16 cellular contexts compared by ENCODE assay signal in the genomic region with DNA sequence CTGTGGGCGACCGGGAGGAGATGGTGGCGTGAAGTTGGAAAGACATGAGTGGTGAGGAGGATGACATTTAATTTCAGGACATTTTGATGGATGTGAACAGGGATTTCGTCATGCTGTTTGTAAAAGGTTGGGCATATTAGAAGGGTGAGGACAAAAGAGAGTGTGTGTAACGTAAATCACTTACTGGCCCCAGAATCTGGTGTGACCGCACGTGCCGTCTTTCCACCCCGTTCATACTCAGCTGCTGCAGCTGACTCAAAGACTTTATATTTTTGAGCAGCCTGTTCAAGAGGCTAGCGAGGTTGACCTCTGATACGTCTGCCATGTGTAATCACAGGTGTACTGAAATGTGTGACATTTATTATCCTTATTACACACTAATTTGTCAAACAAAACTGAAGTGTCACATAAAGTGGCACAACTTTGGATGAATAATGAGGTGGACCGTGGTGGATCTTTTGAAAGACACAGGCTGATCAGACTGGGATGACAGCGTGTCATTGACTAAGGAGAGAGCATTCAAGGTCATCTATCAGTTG.
DNase-seq lines count a peak whose midpoint lies in the region; ATAC-seq, FAIRE-seq and TF ChIP-seq lines count a peak whose summit lies in the region.
"Had no signal": no experiment of that assay in that cellular context is flagged by ENCODE, and none has a peak within 500 bp of the region (broad histone marks: within the 10 kb centered on the region; RNA-seq: fewer than 3 reads in every experiment).

No MANE protein-coding gene starts in this region.

- no peaks in the 10 kb centered on the region for H3K9me1 ChIP-seq in K562 (ENCODE audit: control insufficient read depth, insufficient read depth, low read length)

- no peaks in the 10 kb centered on the region for H3K36me3 ChIP-seq in K562 (ENCODE audit: control insufficient read depth, insufficient read depth, low read length)
- H3K36me3 ChIP-seq in osteoblast (ENCODE audit: insufficient read depth, low read length) = no peaks in the 10 kb centered on the region
- H3K36me3 ChIP-seq: BE2C had no signal

- peaks cover 35% of the 10 kb centered on the region for H3K36me3 Mint-ChIP-seq in Calu3 (ENCODE audit: insufficient read depth, unreplicated experiment)
- H3K36me3 Mint-ChIP-seq: CD4-positive, alpha-beta memory T cell had no signal

- DNase-seq in Calu3 (no peak), NCI-H510A (lab: John Stamatoyannopoulos, UW) (peak; percentile 38), K562 (ENCODE audit: extremely low read depth in 1 of 4, low spot score in 3 of 4) (no peak), osteoblast (ENCODE audit: insufficient read length, low spot score, missing footprints) (no peak), NCI-H1105 treated with DMSO at 0.1 percent for 48 hours (lab: John Stamatoyannopoulos, UW) (no peak), NCI-H1436 treated with DMSO at 0.1 percent for 48 hours (lab: John Stamatoyannopoulos, UW) (no peak), DMS53 treated with DMSO at 0.1 percent for 48 hours (lab: John Stamatoyannopoulos, UW; ENCODE audit: unreplicated experiment) (no peak)
- DNase-seq: BE2C; CD4-positive, alpha-beta memory T cell; GF-D8; MM.1S; NCI-H2081; NCI-H69; SW 1271 had no signal

- H3K27me3 ChIP-seq in K562 (ENCODE audit: control insufficient read depth in 2 of 2, insufficient read depth in 2 of 2, low read length in 2 of 2) (peaks cover 42 to 53% of the 10 kb centered on the region in 2 experiments), osteoblast (ENCODE audit: insufficient read depth, low read length) (no peaks in the 10 kb centered on the region)
- H3K27me3 ChIP-seq: BE2C had no signal

- H3K4me3 Mint-ChIP-seq in Calu3 (ENCODE audit: low read depth, unreplicated experiment) = no peak overlapping the region

- WGBS in K562 (ENCODE audit: insufficient coverage, low coverage, missing lambda C conversion rate) = 8% methylated on average over 13 of the region's 13 CpGs

- BruUV-seq in Calu3 (replicated peaks; lab: Mats Ljungman, UMichigan) = no TSS peak
- no TSS peak for BruUV-seq in K562 (replicated peaks; lab: Mats Ljungman, UMichigan)

- CTCF ChIA-PET in Calu3 (lab: Charles Lee) (no interaction called here), K562 (lab: Yijun Ruan, JAX; ENCODE audit: low intra/inter-chr PET ratio) (no interaction called here)

- POLR2A ChIA-PET in K562 (lab: Yijun Ruan, JAX) = no interaction called here

- TF ChIP-seq CTCF in Calu3 (IDR thresholded peaks at IDR 0.05; ENCODE audit: unreplicated experiment) (no peak), K562 (IDR thresholded peaks at IDR 0.05 in 2 of 3, conservative IDR thresholded peaks at IDR 0.05 in 1 of 3; ENCODE audit: insufficient read depth in 2 of 3, low read depth in 1 of 3, low read length in 3 of 3) (no peak), osteoblast (IDR thresholded peaks at IDR 0.05; ENCODE audit: extremely low read depth, low read depth, low read length) (no peak)

- FAIRE-seq in K562 (lab: Jason Lieb, UNC) = no peak
- FAIRE-seq: D721Med had no signal

- H3K27me3 Mint-ChIP-seq in Calu3 (ENCODE audit: unreplicated experiment) = no peaks in the 10 kb centered on the region

- no peaks in the 10 kb centered on the region for H3K9me3 Mint-ChIP-seq in Calu3 (ENCODE audit: low read depth, unreplicated experiment)
- H3K9me3 Mint-ChIP-seq: CD4-positive, alpha-beta memory T cell had no signal

- H3K9ac ChIP-seq in K562 (ENCODE audit: insufficient read depth in 1 of 2, low read depth in 2 of 2, low read length in 2 of 2) = no peak overlapping the region

- ATAC-seq in K562 (no peak), GM18520 (IDR thresholded peaks at IDR 0.05; ENCODE audit: unreplicated experiment) (no peak)

- H3K4me1 Mint-ChIP-seq in Calu3 (ENCODE audit: low read depth, unreplicated experiment) = peaks cover 73% of the 10 kb centered on the region

- TF ChIP-seq EP300 in K562 (IDR thresholded peaks at IDR 0.05; ENCODE audit: low read length) = no peak

- H3K27ac ChIP-seq in K562 (ENCODE audit: extremely low read depth, low read depth, low read length) (no peak overlapping the region), osteoblast (ENCODE audit: low read depth, low read length) (peak overlapping the region; percentile 90)

- intact Hi-C loops in Calu3 (cut with micrococcal nuclease; ENCODE audit: unreplicated experiment) (loop anchor here (10.0 kb wide), 1 partner anchor 222 kb away; the partner anchor contains the start of gene SLC45A1), K562 (cut with micrococcal nuclease) (no loop called here)

- TF ChIP-seq POLR2A in K562 (conservative IDR thresholded peaks at IDR 0.05) = no peak

- no peak for TF ChIP-seq RAD21 in K562 (CRISPR knock-in tag; conservative IDR thresholded peaks at IDR 0.05 in 1 of 2, IDR thresholded peaks at IDR 0.05 in 1 of 2)

- in situ Hi-C loops in K562 (cut with MboI) = no loop called here

- H2AFZ ChIP-seq in K562 (ENCODE audit: low read depth, low read length) = no peak overlapping the region
- no peak overlapping the region for H2AFZ ChIP-seq in osteoblast (ENCODE audit: low read length)

- H4K20me1 ChIP-seq in K562 (replicated peaks; ENCODE audit: control insufficient read depth, insufficient read depth, low read length) = no peaks in the 10 kb centered on the region
- H4K20me1 ChIP-seq in osteoblast (ENCODE audit: insufficient read depth, low read length) = no peaks in the 10 kb centered on the region

- no peaks in the 10 kb centered on the region for H3K79me2 ChIP-seq in K562 (ENCODE audit: control insufficient read depth, insufficient read depth, low read length)
- H3K79me2 ChIP-seq in osteoblast (ENCODE audit: insufficient read depth, low read length) = no peaks in the 10 kb centered on the region

- peak overlapping the region; percentile 55 for H3K27ac Mint-ChIP-seq in Calu3 (ENCODE audit: unreplicated experiment)
- H3K27ac Mint-ChIP-seq: CD4-positive, alpha-beta memory T cell had no signal

- H3K4me1 ChIP-seq in K562 (replicated peaks in 1 of 2; ENCODE audit: control insufficient read depth in 2 of 2, insufficient read depth in 2 of 2, low read length in 2 of 2) (no peaks in the 10 kb centered on the region; a peak in 2 of 5 replicates), osteoblast (ENCODE audit: insufficient read depth, low read length) (peaks cover 64% of the 10 kb centered on the region)
- H3K4me1 ChIP-seq: BE2C had no signal

- H3K4me2 ChIP-seq in K562 (ENCODE audit: insufficient read depth, low read length) (no peak overlapping the region), osteoblast (ENCODE audit: insufficient read depth, low read length) (no peak overlapping the region)

- H3K4me3 ChIP-seq in K562 (no peak overlapping the region), osteoblast (ENCODE audit: insufficient read depth, low read length) (no peak overlapping the region)

- H3K9me3 ChIP-seq in K562 (replicated peaks; ENCODE audit: control insufficient read depth, insufficient read depth, low read depth, low read length) = no peaks in the 10 kb centered on the region
- H3K9me3 ChIP-seq in osteoblast (ENCODE audit: low read depth, low read length) = no peaks in the 10 kb centered on the region
- H3K9me3 ChIP-seq: BE2C had no signal

TF ChIP-seq in K562, 482 proteins besides CTCF, POLR2A, EP300 and RAD21:
- TF ChIP-seq BHLHE40 (IDR thresholded peaks at IDR 0.05; ENCODE audit: low read length) (peak; percentile 62), SAFB (IDR thresholded peaks at IDR 0.05; ENCODE audit: borderline replicate concordance, low read depth, low read length) (no peak)
